ENCODE assay signal across 18 cellular contexts in genomic region chr4:3700736-3701135, GRCh38.
"Had no signal": no experiment of that assay in that cellular context is flagged by ENCODE, and none has a peak within 500 bp of the region (broad histone marks: within the 10 kb centered on the region; RNA-seq: fewer than 3 reads in every experiment).

No MANE protein-coding gene starts in this region.

- FAIRE-seq: endothelial cell of umbilical vein had no signal

- H3K4me1 ChIP-seq: colonic mucosa, foreskin keratinocyte, stomach, thyroid gland, vagina had no signal

- H3K27me3 ChIP-seq: ovary, thyroid gland had no signal

- H3K4me3 ChIP-seq: colonic mucosa, ovary, stomach, thyroid gland, vagina had no signal

- H3K36me3 ChIP-seq: colonic mucosa, ovary, stomach, thyroid gland, vagina had no signal

- DNase-seq: cerebellar nuclear complex; colonic mucosa; effector CD4-positive, alpha-beta T cell; endodermal cell; erythroblast; foreskin keratinocyte; hippocampal formation; islet precursor cell; natural killer cell; stimulated activated CD4-positive, alpha-beta T cell treated with anti-CD3 and anti-CD28 coated beads, Interleukin-15, amount 100 ng/mL, for 24 hours; stimulated activated CD4-positive, alpha-beta T cell treated with anti-CD3 and anti-CD28 coated beads, Interleukin-1b, Interleukin-23, amount 100 ng/mL, for 48 hours; stimulated activated CD4-positive, alpha-beta T cell treated with anti-CD3 and anti-CD28 coated beads, Interleukin-4, amount 100 ng/mL, for 24 hours; stimulated activated naive CD4-positive, alpha-beta T cell; stomach; thyroid gland had no signal

- H3K9me3 ChIP-seq: colonic mucosa, ovary, thyroid gland, vagina had no signal

- ATAC-seq: foreskin keratinocyte, natural killer cell had no signal

- H3K27ac ChIP-seq: colonic mucosa, foreskin keratinocyte, ovary, stomach, thyroid gland, vagina had no signal
